ENCODE assay signal across 30 cellular contexts in the genomic region with DNA sequence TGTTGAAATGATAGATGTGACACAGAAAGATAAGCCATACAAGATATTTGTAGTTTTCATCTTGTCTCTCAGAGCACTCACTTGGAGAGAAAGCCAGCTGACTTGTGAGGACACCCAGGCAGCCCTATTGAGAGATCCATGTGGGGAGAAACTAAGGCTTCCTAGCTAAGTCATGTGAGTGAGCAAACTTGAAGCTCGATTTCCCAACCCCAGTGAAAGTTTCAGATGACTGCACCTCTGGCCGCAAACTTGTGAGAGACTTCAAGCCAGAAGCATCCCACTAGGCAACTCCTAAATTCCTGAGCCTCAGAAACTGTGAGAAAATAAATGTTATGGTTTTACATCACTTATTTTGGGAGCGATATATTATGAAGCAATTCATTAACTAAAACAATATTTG.
DNase-seq lines count a peak whose midpoint lies in the region; ATAC-seq and TF ChIP-seq lines count a peak whose summit lies in the region.
"Had no signal": no experiment of that assay in that cellular context is flagged by ENCODE, and none has a peak within 500 bp of the region (broad histone marks: within the 10 kb centered on the region; RNA-seq: fewer than 3 reads in every experiment).

No MANE protein-coding gene starts in this region.

- no peaks in the 10 kb centered on the region for H4K20me1 ChIP-seq in PC-3 (ENCODE audit: low read length)

- H3K9me3 Mint-ChIP-seq in mesothelial cell of epicardium, result peaks cover 19% of the 10 kb centered on the region
- peaks cover 4% of the 10 kb centered on the region for H3K9me3 Mint-ChIP-seq in CD8-positive, alpha-beta T cell
- H3K9me3 Mint-ChIP-seq: activated naive CD8-positive, alpha-beta T cell treated with anti-CD3 and anti-CD28 coated beads, Interleukin-2, amount 50 U/mL, for 24 hours; brain had no signal

- CTCF ChIA-PET in CD8-positive, alpha-beta T cell (lab: Charles Lee), result no interaction called here
- CTCF ChIA-PET in PC-3 (lab: Charles Lee), result no interaction called here

- H3K4me2 ChIP-seq in PC-3 (ENCODE audit: low read length), result no peak overlapping the region

- DNase-seq in Right ventricle myocardium inferior (ENCODE audit: missing footprints) (no peak), heart left ventricle (no peak), fibroblast of peridontal ligament (ENCODE audit: extremely low read depth) (peak; percentile 56), mesothelial cell of epicardium (ENCODE audit: low spot score in 2 of 2, unreplicated experiment in 2 of 2) (no peak), RPMI8226 (no peak), 8988T (no peak), PC-3 (no peak)
- no peak for DNase-seq in CD8-positive, alpha-beta T cell
- DNase-seq: activated CD4-positive, alpha-beta memory T cell treated with anti-CD3 and anti-CD28 coated beads, Interleukin-2, amount 10 ng/mL, durations not matched to agents 7 days and 5 days; activated effector memory CD4-positive, alpha-beta T cell treated with Interleukin-2 at 50 U/mL for 16 hours; activated naive CD8-positive, alpha-beta T cell treated with anti-CD3 and anti-CD28 coated beads, Interleukin-2, amount 50 U/mL, for 24 hours; BE2C; colonic mucosa; DMS79; effector memory CD4-positive, alpha-beta T cell; GF-D8; heart right ventricle; KG1; left lung; natural killer cell; NCI-H1417 treated with DMSO at 0.1 percent for 48 hours; NCI-H774; right lobe of liver; stimulated activated naive CD8-positive, alpha-beta T cell treated with anti-CD3 and anti-CD28 coated beads, Interleukin-15, Interleukin-2, amounts not matched to agents 100 U/mL and 50 U/mL, for 24 hours; T-cell had no signal

- ATAC-seq in Right ventricle myocardium inferior (peak; percentile 54), heart left ventricle (no peak), PC-3 (no peak)
- ATAC-seq in CD8-positive, alpha-beta T cell, result no peak
- ATAC-seq: activated CD4-positive, CD25-positive, alpha-beta regulatory T cell treated with anti-CD3 and anti-CD28 coated beads, Interleukin-2, amount 50 U/mL, for 24 hours; activated naive CD8-positive, alpha-beta T cell treated with anti-CD3 and anti-CD28 coated beads, Interleukin-2, amount 50 U/mL, for 24 hours; heart right ventricle; left lung; natural killer cell; right lobe of liver; stimulated activated naive CD8-positive, alpha-beta T cell treated with anti-CD3 and anti-CD28 coated beads, Interleukin-15, Interleukin-2, amounts not matched to agents 100 U/mL and 50 U/mL, for 24 hours; T-cell had no signal

- H3K4me3 ChIP-seq in heart left ventricle, result no peak overlapping the region
- no peak overlapping the region for H3K4me3 ChIP-seq in CD8-positive, alpha-beta T cell (ENCODE audit: low read depth, low read length)
- H3K4me3 ChIP-seq in PC-3 (ENCODE audit: low read length), result no peak overlapping the region
- H3K4me3 ChIP-seq: colonic mucosa, esophagus muscularis mucosa, heart right ventricle, left lung, ovary, right lobe of liver had no signal

- H3K27me3 ChIP-seq in heart left ventricle (no peaks in the 10 kb centered on the region), PC-3 (ENCODE audit: low read length) (no peaks in the 10 kb centered on the region)
- H3K27me3 ChIP-seq in CD8-positive, alpha-beta T cell (ENCODE audit: insufficient read depth, low read length), result no peaks in the 10 kb centered on the region
- H3K27me3 ChIP-seq: BE2C, colonic mucosa, esophagus muscularis mucosa, heart right ventricle, left lung, ovary, right lobe of liver had no signal

- BruUV-seq in PC-3 (replicated peaks; lab: Mats Ljungman, UMichigan), result no TSS peak

- H3K9ac ChIP-seq in PC-3 (ENCODE audit: low read length), result no peak overlapping the region

- WGBS in heart left ventricle, 4 donors, result 68 to 88% (median 85%) methylated on average over 3 of the region's 3 CpGs

- POLR2A ChIA-PET in CD8-positive, alpha-beta T cell (lab: Charles Lee), result no interaction called here
- POLR2A ChIA-PET in PC-3 (lab: Charles Lee; ENCODE audit: unreplicated experiment), result no interaction called here

- TF ChIP-seq CTCF in heart left ventricle (IDR thresholded peaks at IDR 0.05), result no peak
- no peak for TF ChIP-seq CTCF in mesothelial cell of epicardium (IDR thresholded peaks at IDR 0.05; ENCODE audit: unreplicated experiment)
- TF ChIP-seq CTCF in CD8-positive, alpha-beta T cell (IDR thresholded peaks at IDR 0.05), result no peak
- no peak for TF ChIP-seq CTCF in PC-3 (conservative IDR thresholded peaks at IDR 0.05; ENCODE audit: low read depth, low read length)

- peaks cover 16% of the 10 kb centered on the region for H3K4me1 Mint-ChIP-seq in mesothelial cell of epicardium
- no peaks in the 10 kb centered on the region for H3K4me1 Mint-ChIP-seq in CD8-positive, alpha-beta T cell (ENCODE audit: low read depth)
- H3K4me1 Mint-ChIP-seq: activated CD4-positive, alpha-beta memory T cell treated with anti-CD3 and anti-CD28 coated beads, Interleukin-2, amount 10 ng/mL, durations not matched to agents 7 days and 5 days; activated naive CD8-positive, alpha-beta T cell treated with anti-CD3 and anti-CD28 coated beads, Interleukin-2, amount 50 U/mL, for 24 hours; brain; natural killer cell; T-cell had no signal

- H3K27ac ChIP-seq in heart left ventricle (no peak overlapping the region), PC-3 (ENCODE audit: low read length) (no peak overlapping the region)
- H3K27ac ChIP-seq in CD8-positive, alpha-beta T cell (ENCODE audit: low read depth, low read length), result no peak overlapping the region
- H3K27ac ChIP-seq: 22Rv1, colonic mucosa, esophagus muscularis mucosa, heart right ventricle, left lung, ovary, right lobe of liver had no signal

- peak overlapping the region; percentile 27 for H3K27ac Mint-ChIP-seq in mesothelial cell of epicardium
- no peak overlapping the region for H3K27ac Mint-ChIP-seq in CD8-positive, alpha-beta T cell
- H3K27ac Mint-ChIP-seq: activated CD4-positive, alpha-beta memory T cell treated with anti-CD3 and anti-CD28 coated beads, Interleukin-2, amount 10 ng/mL, durations not matched to agents 7 days and 5 days; activated naive CD8-positive, alpha-beta T cell treated with anti-CD3 and anti-CD28 coated beads, Interleukin-2, amount 50 U/mL, for 24 hours; brain; natural killer cell; T-cell had no signal

- H2AFZ ChIP-seq in PC-3 (ENCODE audit: low read length), result no peak overlapping the region

- no peaks in the 10 kb centered on the region for H3K27me3 Mint-ChIP-seq in mesothelial cell of epicardium (ENCODE audit: low read depth)
- no peaks in the 10 kb centered on the region for H3K27me3 Mint-ChIP-seq in CD8-positive, alpha-beta T cell (ENCODE audit: low read depth)
- H3K27me3 Mint-ChIP-seq: activated CD4-positive, alpha-beta memory T cell treated with anti-CD3 and anti-CD28 coated beads, Interleukin-2, amount 10 ng/mL, durations not matched to agents 7 days and 5 days; activated naive CD8-positive, alpha-beta T cell treated with anti-CD3 and anti-CD28 coated beads, Interleukin-2, amount 50 U/mL, for 24 hours; T-cell had no signal

- intact Hi-C loops in Right ventricle myocardium inferior (cut with DNase I) (no loop called here), heart left ventricle (cut with DNase I) (loop anchor here in 1 of 10 donors (10.0 kb wide), 1 partner anchor 364 kb away; no protein-coding TSS in a partner anchor), PC-3 (cut with micrococcal nuclease) (no loop called here)
- intact Hi-C loops in CD8-positive, alpha-beta T cell (cut with DNase I, micrococcal nuclease), result loop anchor here in 1 of 2 experiments (10.0 kb wide), 1 partner anchor 56 kb away; no protein-coding TSS in a partner anchor

- peak overlapping the region; percentile 4 for H3K4me3 Mint-ChIP-seq in mesothelial cell of epicardium
- no peak overlapping the region for H3K4me3 Mint-ChIP-seq in CD8-positive, alpha-beta T cell
- H3K4me3 Mint-ChIP-seq: activated CD4-positive, alpha-beta memory T cell treated with anti-CD3 and anti-CD28 coated beads, Interleukin-2, amount 10 ng/mL, durations not matched to agents 7 days and 5 days; activated naive CD8-positive, alpha-beta T cell treated with anti-CD3 and anti-CD28 coated beads, Interleukin-2, amount 50 U/mL, for 24 hours; brain; natural killer cell; T-cell had no signal

- H3K36me3 ChIP-seq in heart left ventricle (no peaks in the 10 kb centered on the region), PC-3 (ENCODE audit: low read depth, low read length) (no peaks in the 10 kb centered on the region)
- H3K36me3 ChIP-seq in CD8-positive, alpha-beta T cell (ENCODE audit: insufficient read depth, low read length), result no peaks in the 10 kb centered on the region
- H3K36me3 ChIP-seq: colonic mucosa, esophagus muscularis mucosa, heart right ventricle, left lung, ovary, right lobe of liver had no signal

- no peaks in the 10 kb centered on the region for H3K79me2 ChIP-seq in PC-3 (ENCODE audit: low read length)

- H3K4me1 ChIP-seq in heart left ventricle (peaks cover 0 to 6% (median 0%) of the 10 kb centered on the region in 12 donors), PC-3 (ENCODE audit: insufficient read depth, low read length) (peaks cover 7% of the 10 kb centered on the region; the same call in 1 of the 2 replicates)
- H3K4me1 ChIP-seq in CD8-positive, alpha-beta T cell (ENCODE audit: insufficient read depth, low read length), result no peaks in the 10 kb centered on the region
- H3K4me1 ChIP-seq: BE2C, colonic mucosa, esophagus muscularis mucosa, heart right ventricle, left lung, right lobe of liver had no signal

- no peaks in the 10 kb centered on the region for H3K9me2 ChIP-seq in PC-3 (replicated peaks; ENCODE audit: low read length)

- H3F3A ChIP-seq in PC-3 (ENCODE audit: low read length, unreplicated experiment), result no peaks in the 10 kb centered on the region

- H3K9me3 ChIP-seq in heart left ventricle, result no peaks in the 10 kb centered on the region
- no peaks in the 10 kb centered on the region for H3K9me3 ChIP-seq in CD8-positive, alpha-beta T cell (ENCODE audit: low read length)
- no peaks in the 10 kb centered on the region for H3K9me3 ChIP-seq in PC-3 (ENCODE audit: low read length)
- H3K9me3 ChIP-seq: BE2C, colonic mucosa, esophagus muscularis mucosa, heart right ventricle, left lung, ovary, right lobe of liver had no signal

- H3K36me3 Mint-ChIP-seq in mesothelial cell of epicardium, result peaks cover 11% of the 10 kb centered on the region
- H3K36me3 Mint-ChIP-seq in CD8-positive, alpha-beta T cell, result no peaks in the 10 kb centered on the region
- H3K36me3 Mint-ChIP-seq: brain, natural killer cell, T-cell had no signal

- no peak for TF ChIP-seq POLR2A in heart left ventricle (IDR thresholded peaks at IDR 0.05)
